Comparison of ENCODE assay signal across 1 cellular context in the genomic region with DNA sequence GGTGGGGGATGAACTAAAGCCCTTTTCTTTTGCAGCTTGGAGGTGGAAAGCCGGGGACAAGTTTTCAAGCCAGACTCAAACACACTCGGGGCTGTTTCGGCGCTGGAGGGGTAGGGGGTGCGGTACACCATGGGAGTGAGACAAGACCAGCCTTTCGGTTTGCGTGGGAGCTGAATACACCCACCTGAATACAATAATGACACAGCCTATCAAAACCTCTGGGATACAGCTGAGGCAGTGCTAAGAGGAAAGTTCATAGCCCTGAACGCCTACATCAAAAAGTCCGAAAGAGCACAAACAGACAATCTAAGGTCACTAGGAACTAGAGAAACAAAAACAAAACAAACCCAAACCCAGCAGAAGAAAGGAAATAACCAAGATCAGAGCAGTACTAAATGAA.
TF ChIP-seq lines count a peak whose summit lies in the region.

No MANE protein-coding gene starts in this region.

TF ChIP-seq in endothelial cell of umbilical vein, 7 proteins besides CTCF, POLR2A, EP300 and RAD21 (continued from another document):
- TF ChIP-seq GATA2 (IDR thresholded peaks at IDR 0.05; ENCODE audit: insufficient read depth, insufficient read length, low read depth, low read length) (no peak), MAX (IDR thresholded peaks at IDR 0.05; ENCODE audit: insufficient read depth, insufficient read length) (no peak), EZH2 (IDR thresholded peaks at IDR 0.05; ENCODE audit: borderline replicate concordance, low read depth, low read length, severe bottlenecking) (no peak), FOS (IDR thresholded peaks at IDR 0.05; ENCODE audit: borderline replicate concordance, insufficient read depth, low read length) (no peak), POLR2AphosphoS5 (IDR thresholded peaks at IDR 0.05; ENCODE audit: insufficient read depth, low read depth, low read length) (no peak)
TF ChIP-seq in endothelial cell of umbilical vein: peak in this region for 0.
